In the genomic region with DNA sequence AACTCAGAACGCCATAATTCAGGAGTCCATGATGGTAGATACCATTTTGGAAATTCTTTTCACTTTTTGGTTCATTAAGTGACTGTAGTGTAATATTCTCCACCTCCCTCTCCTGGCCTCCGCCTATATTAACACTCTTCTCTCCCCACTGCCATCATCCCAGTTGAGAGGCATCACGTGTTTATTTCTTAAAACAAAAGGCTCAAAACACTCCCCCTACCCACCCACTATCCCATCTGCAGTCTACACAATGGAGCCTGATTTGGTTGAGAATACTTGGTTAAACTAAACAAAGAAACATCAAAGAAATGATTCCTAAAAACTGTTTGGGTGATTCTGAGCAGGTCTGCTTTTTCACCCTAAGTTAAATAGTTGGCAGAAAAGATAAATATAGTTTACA, we compare ENCODE assay signal across 21 cellular contexts. TPM values are rescaled to one million over a fixed set of nuclear protein-coding genes. Genes with fewer than 3 reads are reported as not detected.
DNase-seq lines count a peak whose midpoint lies in the region; ATAC-seq, FAIRE-seq and TF ChIP-seq lines count a peak whose summit lies in the region.
"Had no signal": no experiment of that assay in that cellular context is flagged by ENCODE, and none has a peak within 500 bp of the region (broad histone marks: within the 10 kb centered on the region; RNA-seq: fewer than 3 reads in every experiment).

No MANE protein-coding gene starts in this region.

- intact Hi-C loops in K562 (cut with micrococcal nuclease) = no loop called here

- H3K27ac Mint-ChIP-seq in neural progenitor cell (no peak overlapping the region), glutamatergic neuron (ENCODE audit: unreplicated experiment) (no peak overlapping the region)
- H3K27ac Mint-ChIP-seq: CD4-positive, alpha-beta T cell had no signal

- H3K4me1 Mint-ChIP-seq in neural progenitor cell = peaks cover 31% of the 10 kb centered on the region
- H3K4me1 Mint-ChIP-seq in glutamatergic neuron (ENCODE audit: low read depth, unreplicated experiment) = peaks cover 7% of the 10 kb centered on the region

- TF ChIP-seq CTCF in K562 (IDR thresholded peaks at IDR 0.05 in 2 of 3, conservative IDR thresholded peaks at IDR 0.05 in 1 of 3; ENCODE audit: insufficient read depth in 2 of 3, low read depth in 1 of 3, low read length in 3 of 3) (no peak), neural progenitor cell (IDR thresholded peaks at IDR 0.05) (no peak), glutamatergic neuron (IDR thresholded peaks at IDR 0.05; ENCODE audit: partially characterized antibody, unreplicated experiment) (no peak)

- POLR2A ChIA-PET in K562 (lab: Yijun Ruan, JAX) = interaction anchor here (0.7 kb wide), 1 partner anchor 50 kb away, joined by 3 read pairs; no protein-coding TSS in a partner anchor

- DNase-seq in K562 (ENCODE audit: extremely low read depth in 1 of 4, low spot score in 3 of 4) = no peak
- DNase-seq in neural progenitor cell (ENCODE audit: low spot score) = no peak
- DNase-seq in activated CD8-positive, alpha-beta memory T cell treated with anti-CD3 and anti-CD28 coated beads, Interleukin-2, amount 50 U/mL, for 48 hours = no peak
- DNase-seq in caudate nucleus (lab: John Stamatoyannopoulos, UW) = no peak
- DNase-seq in glutamatergic neuron = no peak
- DNase-seq: AML-193; Calu3; CD4-positive, alpha-beta T cell; DMS79; NCI-H1092; NCI-H1694; NCI-H2171; Peyer's patch; Right ventricle myocardium superior had no signal

- no peaks in the 10 kb centered on the region for H3K36me3 ChIP-seq in HUES48 (ENCODE audit: control insufficient read depth, insufficient read depth, low read length)
- H3K36me3 ChIP-seq in K562 (ENCODE audit: control insufficient read depth, insufficient read depth, low read length) = no peaks in the 10 kb centered on the region
- no peaks in the 10 kb centered on the region for H3K36me3 ChIP-seq in iPS-18a (ENCODE audit: control insufficient read depth, low read depth, low read length)
- no peaks in the 10 kb centered on the region for H3K36me3 ChIP-seq in neural progenitor cell
- H3K36me3 ChIP-seq: Peyer's patch had no signal

- WGBS in K562 (ENCODE audit: insufficient coverage, low coverage, missing lambda C conversion rate) = 41% methylated on average over 3 of the region's 3 CpGs

- H3K27me3 ChIP-seq in HUES48 (ENCODE audit: control insufficient read depth, insufficient read depth, low read length) = peaks cover 100% of the 10 kb centered on the region
- no peaks in the 10 kb centered on the region for H3K27me3 ChIP-seq in K562 (ENCODE audit: control insufficient read depth in 2 of 2, insufficient read depth in 2 of 2, low read length in 2 of 2)
- peaks cover 100% of the 10 kb centered on the region for H3K27me3 ChIP-seq in iPS-18a (ENCODE audit: control insufficient read depth, insufficient read depth, low read length)
- H3K27me3 ChIP-seq in neural progenitor cell = peaks cover 100% of the 10 kb centered on the region

- H3K9me3 ChIP-seq in HUES48 (ENCODE audit: control insufficient read depth, insufficient read depth, low read length) (no peaks in the 10 kb centered on the region), K562 (replicated peaks; ENCODE audit: control insufficient read depth, insufficient read depth, low read depth, low read length) (0 out of 2 replicates have a peak, but pooled peaks cover 3% of the 10 kb centered on the region), iPS-18a (ENCODE audit: control insufficient read depth, low read depth, low read length) (no peaks in the 10 kb centered on the region), neural progenitor cell (ENCODE audit: low read depth) (no peaks in the 10 kb centered on the region)
- H3K9me3 ChIP-seq: Peyer's patch had no signal

- H3K79me2 ChIP-seq in K562 (ENCODE audit: control insufficient read depth, insufficient read depth, low read length) = no peaks in the 10 kb centered on the region
- H3K79me2 ChIP-seq in neural progenitor cell (ENCODE audit: low read depth) = no peaks in the 10 kb centered on the region

- H3K9ac ChIP-seq in HUES48 (ENCODE audit: low read depth, low read length) (no peak overlapping the region), K562 (ENCODE audit: insufficient read depth in 1 of 2, low read depth in 2 of 2, low read length in 2 of 2) (no peak overlapping the region), iPS-18a (ENCODE audit: low read length) (no peak overlapping the region), neural progenitor cell (no peak overlapping the region)
- H3K9ac ChIP-seq: KMS-11 had no signal

- peak overlapping the region; percentile 84; the same call in 1 of the 2 replicates for H2AFZ ChIP-seq in K562 (ENCODE audit: low read depth, low read length)
- H2AFZ ChIP-seq in neural progenitor cell (replicated peaks) = no peak overlapping the region

- no peak for FAIRE-seq in K562 (lab: Jason Lieb, UNC)
- FAIRE-seq: GM12891 had no signal

- H3K4me3 ChIP-seq in HUES48 (ENCODE audit: low read depth, low read length) (peak overlapping the region; percentile 13; the same call in 1 of the 2 replicates), K562 (no peak overlapping the region), iPS-18a (ENCODE audit: low read length) (peak overlapping the region; percentile 35), neural progenitor cell (no peak overlapping the region)
- H3K4me3 ChIP-seq: Peyer's patch had no signal

- no peaks in the 10 kb centered on the region for H3K9me1 ChIP-seq in K562 (ENCODE audit: control insufficient read depth, insufficient read depth, low read length)

- H3K4me1 ChIP-seq in HUES48 (ENCODE audit: control insufficient read depth, insufficient read depth, low read length) (peaks cover 79% of the 10 kb centered on the region), K562 (replicated peaks in 1 of 2; ENCODE audit: control insufficient read depth in 2 of 2, insufficient read depth in 2 of 2, low read length in 2 of 2) (peaks cover 9 to 15% of the 10 kb centered on the region in 2 experiments; a peak in 4 of 5 replicates), iPS-18a (ENCODE audit: control insufficient read depth, low read depth, low read length) (peaks cover 71% of the 10 kb centered on the region), neural progenitor cell (peaks cover 51% of the 10 kb centered on the region)

- H3K9me3 Mint-ChIP-seq in neural progenitor cell (no peaks in the 10 kb centered on the region), glutamatergic neuron (ENCODE audit: unreplicated experiment) (peaks cover 18% of the 10 kb centered on the region)
- H3K9me3 Mint-ChIP-seq: CD4-positive, alpha-beta T cell had no signal

- peaks cover 87% of the 10 kb centered on the region for H3K27me3 Mint-ChIP-seq in neural progenitor cell (ENCODE audit: insufficient read depth, low read depth)
- H3K27me3 Mint-ChIP-seq in glutamatergic neuron (ENCODE audit: unreplicated experiment) = peaks cover 46% of the 10 kb centered on the region

- no peak for TF ChIP-seq RAD21 in K562 (CRISPR knock-in tag; conservative IDR thresholded peaks at IDR 0.05 in 1 of 2, IDR thresholded peaks at IDR 0.05 in 1 of 2)

- no peak for TF ChIP-seq POLR2A in K562 (conservative IDR thresholded peaks at IDR 0.05)

- CTCF ChIA-PET in K562 (lab: Yijun Ruan, JAX; ENCODE audit: low intra/inter-chr PET ratio) = no interaction called here

- no peak for TF ChIP-seq EP300 in K562 (IDR thresholded peaks at IDR 0.05; ENCODE audit: low read length)

- BruUV-seq in K562 (replicated peaks; lab: Mats Ljungman, UMichigan) = no TSS peak

- H3K27ac ChIP-seq in HUES48 (ENCODE audit: low read depth, low read length) (no peak overlapping the region), K562 (ENCODE audit: extremely low read depth, low read depth, low read length) (no peak overlapping the region), iPS-18a (ENCODE audit: low read length) (no peak overlapping the region), neural progenitor cell (no peak overlapping the region), caudate nucleus (ENCODE audit: low read depth, low read length) (no peak overlapping the region)
- H3K27ac ChIP-seq: KMS-11, Peyer's patch had no signal

- H3K4me2 ChIP-seq in K562 (ENCODE audit: insufficient read depth, low read length) = no peak overlapping the region
- no peak overlapping the region for H3K4me2 ChIP-seq in neural progenitor cell
- H3K4me2 ChIP-seq: KMS-11 had no signal

- peak overlapping the region; percentile 61 for H3K4me3 Mint-ChIP-seq in neural progenitor cell
- no peak overlapping the region for H3K4me3 Mint-ChIP-seq in glutamatergic neuron (ENCODE audit: unreplicated experiment)
- H3K4me3 Mint-ChIP-seq: CD4-positive, alpha-beta T cell had no signal

- peaks cover 55% of the 10 kb centered on the region for H3F3A ChIP-seq in neural progenitor cell (ENCODE audit: low read depth)

- no peak for ATAC-seq in K562

- in situ Hi-C loops in K562 (cut with MboI) = loop anchor here (25.0 kb wide), 2 partner anchors 713 to 1188 kb away; no protein-coding TSS in a partner anchor

- H4K20me1 ChIP-seq in K562 (replicated peaks; ENCODE audit: control insufficient read depth, insufficient read depth, low read length) = no peaks in the 10 kb centered on the region
- H4K20me1 ChIP-seq in neural progenitor cell (ENCODE audit: low read depth) = peaks cover 72% of the 10 kb centered on the region

- peaks cover 1% of the 10 kb centered on the region for H3K36me3 Mint-ChIP-seq in neural progenitor cell
- peaks cover 3% of the 10 kb centered on the region for H3K36me3 Mint-ChIP-seq in glutamatergic neuron (ENCODE audit: unreplicated experiment)

RNA-seq across cellular contexts. Expression of gene TFAP2B, which starts 5.8 kb away (rescaled TPM):
- total RNA-seq in K562 (2011; cell fraction: chromatin; rRNA removed; ENCODE audit: low replicate concordance) = not detected in 2 replicates
- not detected in 2 replicates for total RNA-seq in K562 (2011; cell fraction: nucleolus; rRNA removed)
- total RNA-seq in K562 (2011; cell fraction: nucleoplasm; rRNA removed) = not detected in 2 replicates
- not detected in 2 replicates for total RNA-seq in K562 (2014; rRNA removed)
- not detected in 2 replicates for total RNA-seq in K562 (2014; rRNA removed; fragmentation: Illumina TruSeq; extraction: Trizol)
- not detected in 2 replicates for total RNA-seq in K562 (2015; rRNA removed; fragmentation: Illumina TruSeq; extraction: Trizol)
- not detected in 2 replicates for total RNA-seq in K562 (2021)
- polyA plus RNA-seq in K562 (2011; rRNA removed) = not detected in 2 replicates
- polyA plus RNA-seq in K562 (2011; cell fraction: cytosol; rRNA removed) = 0.01 TPM in 1 of 2 replicates, not detected in the other
- polyA plus RNA-seq in K562 (2011; cell fraction: nucleus; rRNA removed) = 0.06 TPM in 2 replicates
- polyA plus RNA-seq in K562 (2012) = 0.01 TPM in 1 of 2 replicates, not detected in the other
- not detected in 2 replicates for polyA plus RNA-seq in K562 (2014; fragmentation: Illumina TruSeq; extraction: Trizol)
- polyA plus RNA-seq in K562 (2014; fragmentation: Nextera tagmentation; extraction: Ambion mirVana) = not detected
- polyA plus RNA-seq in K562 (2014; rRNA removed) = not detected in 2 replicates
- not detected in 2 replicates for polyA minus RNA-seq in K562 (2011; rRNA and poly(A)+ RNA removed)
- polyA minus RNA-seq in K562 (2011; cell fraction: cytosol; rRNA and poly(A)+ RNA removed) = not detected in 2 replicates
- polyA minus RNA-seq in K562 (2011; cell fraction: nucleus; rRNA and poly(A)+ RNA removed) = not detected in 2 replicates
- 0.15 TPM in 1 of 2 replicates, not detected in the other for total RNA-seq in neural progenitor cell (ENCODE audit: low replicate concordance)
- total RNA-seq in glutamatergic neuron (ENCODE audit: unreplicated experiment) = not detected
- total RNA-seq: Calu3; CD4-positive, alpha-beta T cell; G401; MCF 10A; NCI-H460; Peyer's patch; Right ventricle myocardium superior had no signal

Comparison
In these comparisons a context has a peak if more than half of its experiments do, and no peak if none do; other contexts are left out.
1. H3K4me3 ChIP-seq: peak in HUES48 (single experiment) and iPS-18a (single experiment); none in K562 (single experiment) and neural progenitor cell (single experiment).